In genomic region chr20:32482251-32483220, GRCh38 we compare ENCODE assay signal across 8 cellular contexts.
DNase-seq lines count a peak whose midpoint lies in the region; ATAC-seq and TF ChIP-seq lines count a peak whose summit lies in the region.

No MANE protein-coding gene starts in this region.

- peak; percentile 10 for ATAC-seq in activated CD4-positive, CD25-positive, alpha-beta regulatory T cell treated with anti-CD3 and anti-CD28 coated beads, Interleukin-2, amount 50 U/mL, for 24 hours
- no peak for ATAC-seq in GM19035 (IDR thresholded peaks at IDR 0.05; ENCODE audit: unreplicated experiment)

- CTCF ChIA-PET in MCF 10A (lab: Yijun Ruan, JAX), result no interaction called here

- intact Hi-C loops in MCF 10A (cut with micrococcal nuclease), result no loop called here

- no peaks in the 10 kb centered on the region for H3K36me3 Mint-ChIP-seq in MCF 10A (ENCODE audit: insufficient read depth, unreplicated experiment)

- TF ChIP-seq CTCF in MCF 10A (IDR thresholded peaks at IDR 0.05; ENCODE audit: unreplicated experiment), result no peak

- H3K4me3 Mint-ChIP-seq in MCF 10A (ENCODE audit: unreplicated experiment), result peak overlapping the region; percentile 75

- no peaks in the 10 kb centered on the region for H3K9me3 Mint-ChIP-seq in MCF 10A (ENCODE audit: unreplicated experiment)

- H3K27ac Mint-ChIP-seq in MCF 10A (ENCODE audit: low read depth, unreplicated experiment), result no peak overlapping the region

- no TSS peak for BruUV-seq in MCF 10A (replicated peaks; lab: Mats Ljungman, UMichigan)

- peaks cover 8% of the 10 kb centered on the region for H3K4me1 Mint-ChIP-seq in MCF 10A (ENCODE audit: insufficient read depth, unreplicated experiment)

- peaks cover 20% of the 10 kb centered on the region for H3K27me3 Mint-ChIP-seq in MCF 10A (ENCODE audit: insufficient read depth, unreplicated experiment)

- POLR2A ChIA-PET in MCF 10A (lab: Yijun Ruan, JAX), result interaction anchor here (0.8 to 1.7 kb wide), 3 partner anchors 115 to 138 kb away, joined by 4 to 7 read pairs (median 4); no protein-coding TSS in a partner anchor

- DNase-seq in activated CD4-positive, CD25-positive, alpha-beta regulatory T cell treated with anti-CD3 and anti-CD28 coated beads, Interleukin-2, amount 50 U/mL, for 72 hours, result no peak
- peak; percentile 51 for DNase-seq in SIG-M5 treated with dmso at 0.1 percent for 504 hours (lab: John Stamatoyannopoulos, UW; ENCODE audit: unreplicated experiment)
- peak; percentile 5 for DNase-seq in MCF 10A (ENCODE audit: unreplicated experiment)
- DNase-seq in islet precursor cell, result peak; percentile 66
- peak; percentile 34 for DNase-seq in stimulated activated CD4-positive, alpha-beta T cell treated with anti-CD3 and anti-CD28 coated beads, Interleukin-4, amount 100 ng/mL, for 1 hour
- DNase-seq in NCI-H1105 (lab: John Stamatoyannopoulos, UW), result no peak

Comparison
In these comparisons a context has a peak if more than half of its experiments do, and no peak if none do; other contexts are left out.
1. DNase-seq: peak in SIG-M5 treated with dmso at 0.1 percent for 504 hours (single experiment), MCF 10A (single experiment), islet precursor cell (single experiment) and stimulated activated CD4-positive, alpha-beta T cell treated with anti-CD3 and anti-CD28 coated beads, Interleukin-4, amount 100 ng/mL, for 1 hour (single experiment); none in activated CD4-positive, CD25-positive, alpha-beta regulatory T cell treated with anti-CD3 and anti-CD28 coated beads, Interleukin-2, amount 50 U/mL, for 72 hours (single experiment) and NCI-H1105 (single experiment).